Comparison of ENCODE assay signal across 8 cellular contexts in genomic region chr4:84150177-84150576, GRCh38.
"Had no signal": no experiment of that assay in that cellular context is flagged by ENCODE, and none has a peak within 500 bp of the region (broad histone marks: within the 10 kb centered on the region; RNA-seq: fewer than 3 reads in every experiment).

No MANE protein-coding gene starts in this region.

- H3K4me2 ChIP-seq: KMS-11 had no signal

- H3K9ac ChIP-seq: KMS-11 had no signal

- H3K27ac ChIP-seq: HL-60, KMS-11 had no signal

- DNase-seq: IMR-90, KBM-7, KG1 had no signal

- ATAC-seq: HepG2 had no signal

- FAIRE-seq: HepG2, HTR-8/SVneo had no signal

- H3K27ac Mint-ChIP-seq: IgD-negative memory B cell had no signal

- H3K4me3 Mint-ChIP-seq: IgD-negative memory B cell had no signal

- H3K36me3 Mint-ChIP-seq: IgD-negative memory B cell had no signal
